14 cellular contexts compared by ENCODE assay signal in genomic region chr3:71285086-71285485, GRCh38.
"Had no signal": no experiment of that assay in that cellular context is flagged by ENCODE, and none has a peak within 500 bp of the region (broad histone marks: within the 10 kb centered on the region; RNA-seq: fewer than 3 reads in every experiment).

No MANE protein-coding gene starts in this region.

- H3K9me3 ChIP-seq: transverse colon had no signal

- H3K36me3 Mint-ChIP-seq: brain had no signal

- H3K27ac ChIP-seq: foreskin keratinocyte, transverse colon had no signal

- H3K27ac Mint-ChIP-seq: activated T-helper 1 cell treated with anti-CD3 and anti-CD28 coated beads, Interleukin-12 subunit alpha, Interleukin-12 subunit beta, Interleukin-2, Interleukin-4 antibody, amounts not matched to agents 30 ng/mL and 10 ng/mL and 1 ng/mL, durations not matched to agents 14 hours and 24 hours and 36 hours; brain; dendritic cell treated with granulocyte-macrophage colony-stimulating factor and Interleukin-4, amounts not matched to agents 40 ng/mL and 50 ng/mL, for 4 days had no signal

- H3K27me3 ChIP-seq: foreskin keratinocyte, transverse colon had no signal

- H3K9me3 Mint-ChIP-seq: activated T-helper 1 cell treated with anti-CD3 and anti-CD28 coated beads, Interleukin-12 subunit alpha, Interleukin-12 subunit beta, Interleukin-2, Interleukin-4 antibody, amounts not matched to agents 30 ng/mL and 10 ng/mL and 1 ng/mL, durations not matched to agents 14 hours and 24 hours and 36 hours; brain; dendritic cell treated with granulocyte-macrophage colony-stimulating factor and Interleukin-4, amounts not matched to agents 40 ng/mL and 50 ng/mL, for 4 days had no signal

- H3K4me1 ChIP-seq: foreskin keratinocyte, transverse colon had no signal

- H3K4me3 Mint-ChIP-seq: activated T-helper 1 cell treated with anti-CD3 and anti-CD28 coated beads, Interleukin-12 subunit alpha, Interleukin-12 subunit beta, Interleukin-2, Interleukin-4 antibody, amounts not matched to agents 30 ng/mL and 10 ng/mL and 1 ng/mL, durations not matched to agents 14 hours and 24 hours and 36 hours; brain; dendritic cell treated with granulocyte-macrophage colony-stimulating factor and Interleukin-4, amounts not matched to agents 40 ng/mL and 50 ng/mL, for 4 days had no signal

- ATAC-seq: foreskin keratinocyte had no signal

- H3K36me3 ChIP-seq: transverse colon had no signal

- H3K27me3 Mint-ChIP-seq: brain; dendritic cell treated with granulocyte-macrophage colony-stimulating factor and Interleukin-4, amounts not matched to agents 40 ng/mL and 50 ng/mL, for 4 days had no signal

- H3K4me3 ChIP-seq: transverse colon had no signal

- H3K4me1 Mint-ChIP-seq: brain had no signal

- DNase-seq: activated CD4-positive, alpha-beta T cell treated with anti-CD3 and anti-CD28 coated beads for 48 hours; activated CD8-positive, alpha-beta memory T cell treated with anti-CD3 and anti-CD28 coated beads, Interleukin-2, amount 50 U/mL, for 48 hours; activated naive CD4-positive, alpha-beta T cell; effector memory CD4-positive, alpha-beta T cell; foreskin keratinocyte; posterior cingulate gyrus; stimulated activated CD4-positive, alpha-beta T cell treated with anti-CD3 and anti-CD28 coated beads, Interleukin-2, amount 100 ng/mL, for 48 hours; stimulated activated naive CD4-positive, alpha-beta T cell treated with Interleukin-2 at 50 U/mL for 16 hours; substantia nigra; T-helper 2 cell; transverse colon had no signal
